ENCODE assay signal across 16 cellular contexts in genomic region chr4:33715996-33716395, GRCh38.
DNase-seq lines count a peak whose midpoint lies in the region; ATAC-seq, FAIRE-seq and TF ChIP-seq lines count a peak whose summit lies in the region.
"Had no signal": no experiment of that assay in that cellular context is flagged by ENCODE, and none has a peak within 500 bp of the region (broad histone marks: within the 10 kb centered on the region; RNA-seq: fewer than 3 reads in every experiment).

No MANE protein-coding gene starts in this region.

- no peak for TF ChIP-seq CTCF in MM.1S (IDR thresholded peaks at IDR 0.05; ENCODE audit: low read length)
- TF ChIP-seq CTCF in astrocyte (IDR thresholded peaks at IDR 0.05; ENCODE audit: insufficient read depth, low read depth, low read length) = no peak

- intact Hi-C loops in naive thymus-derived CD4-positive, alpha-beta T cell (cut with micrococcal nuclease) = no loop called here
- intact Hi-C loops in Right ventricle myocardium superior (cut with DNase I) = no loop called here

- ATAC-seq in naive thymus-derived CD4-positive, alpha-beta T cell = no peak
- ATAC-seq in Right ventricle myocardium superior (ENCODE audit: poor library complexity) = no peak
- ATAC-seq: K562, mucosa of descending colon had no signal

- no peaks in the 10 kb centered on the region for H3K36me3 ChIP-seq in MM.1S (replicated peaks; ENCODE audit: insufficient read depth, low read length)
- H3K36me3 ChIP-seq in astrocyte (ENCODE audit: insufficient read depth, low read length) = no peaks in the 10 kb centered on the region
- H3K36me3 ChIP-seq in naive thymus-derived CD4-positive, alpha-beta T cell (ENCODE audit: control insufficient read depth in 2 of 3, insufficient read depth in 3 of 3, low read length in 3 of 3) = no peaks in the 10 kb centered on the region
- H3K36me3 ChIP-seq: BLaER1 treated with 17β-estradiol and CSF1 and Interleukin-3, amounts not matched to agents 10 nM and 100 nM had no signal

- H3K9me3 Mint-ChIP-seq in astrocyte (ENCODE audit: unreplicated experiment) = peaks cover 1% of the 10 kb centered on the region
- H3K9me3 Mint-ChIP-seq in naive thymus-derived CD4-positive, alpha-beta T cell = peaks cover 0 to 25% (median 6%) of the 10 kb centered on the region in 11 donors
- peaks cover 4% of the 10 kb centered on the region for H3K9me3 Mint-ChIP-seq in activated naive CD8-positive, alpha-beta T cell treated with anti-CD3 and anti-CD28 coated beads for 36 hours

- H2AFZ ChIP-seq in MM.1S (ENCODE audit: low read length) = no peak overlapping the region
- no peak overlapping the region for H2AFZ ChIP-seq in astrocyte (ENCODE audit: low read depth, low read length)

- CTCF ChIA-PET in naive thymus-derived CD4-positive, alpha-beta T cell (lab: Charles Lee) = no interaction called here

- POLR2A ChIA-PET in naive thymus-derived CD4-positive, alpha-beta T cell (lab: Charles Lee) = no interaction called here

- peak overlapping the region; percentile 23 for H3K27ac Mint-ChIP-seq in astrocyte (ENCODE audit: unreplicated experiment)
- H3K27ac Mint-ChIP-seq in naive thymus-derived CD4-positive, alpha-beta T cell = no peak overlapping the region
- no peak overlapping the region for H3K27ac Mint-ChIP-seq in activated naive CD8-positive, alpha-beta T cell treated with anti-CD3 and anti-CD28 coated beads for 36 hours

- H3K4me1 Mint-ChIP-seq in astrocyte (ENCODE audit: low read depth, unreplicated experiment) = peaks cover 7% of the 10 kb centered on the region
- H3K4me1 Mint-ChIP-seq in naive thymus-derived CD4-positive, alpha-beta T cell = no peaks in the 10 kb centered on the region
- H3K4me1 Mint-ChIP-seq in activated naive CD8-positive, alpha-beta T cell treated with anti-CD3 and anti-CD28 coated beads for 36 hours = no peaks in the 10 kb centered on the region

- H3K36me3 Mint-ChIP-seq in astrocyte (ENCODE audit: low read depth, unreplicated experiment) = no peaks in the 10 kb centered on the region
- H3K36me3 Mint-ChIP-seq in naive thymus-derived CD4-positive, alpha-beta T cell = no peaks in the 10 kb centered on the region
- no peaks in the 10 kb centered on the region for H3K36me3 Mint-ChIP-seq in activated naive CD8-positive, alpha-beta T cell treated with anti-CD3 and anti-CD28 coated beads for 36 hours

- H3K27ac ChIP-seq in MM.1S (ENCODE audit: low read length) (no peak overlapping the region), astrocyte (ENCODE audit: low read depth, low read length) (no peak overlapping the region)
- H3K27ac ChIP-seq in naive thymus-derived CD4-positive, alpha-beta T cell (ENCODE audit: low read depth, low read length) = no peak overlapping the region
- H3K27ac ChIP-seq: BLaER1 treated with 17β-estradiol and CSF1 and Interleukin-3, amounts not matched to agents 10 nM and 100 nM; testis had no signal

- H4K20me1 ChIP-seq in MM.1S (ENCODE audit: insufficient read depth, low read length) (no peaks in the 10 kb centered on the region), astrocyte (ENCODE audit: insufficient read depth, low read length) (no peaks in the 10 kb centered on the region)
- H4K20me1 ChIP-seq: BLaER1 treated with 17β-estradiol and CSF1 and Interleukin-3, amounts not matched to agents 10 nM and 100 nM had no signal

- H3K79me2 ChIP-seq in MM.1S (ENCODE audit: low read length) (no peaks in the 10 kb centered on the region), astrocyte (ENCODE audit: insufficient read depth, low read length) (no peaks in the 10 kb centered on the region)

- H3K4me1 ChIP-seq in MM.1S (ENCODE audit: low read length) = no peaks in the 10 kb centered on the region
- no peaks in the 10 kb centered on the region for H3K4me1 ChIP-seq in astrocyte (ENCODE audit: insufficient read depth, low read length)
- no peaks in the 10 kb centered on the region for H3K4me1 ChIP-seq in naive thymus-derived CD4-positive, alpha-beta T cell (ENCODE audit: control insufficient read depth in 2 of 2, insufficient read depth in 2 of 2, low read length in 2 of 2)
- H3K4me1 ChIP-seq: testis had no signal

- H3K4me2 ChIP-seq in MM.1S (ENCODE audit: low read depth, low read length) (no peak overlapping the region), astrocyte (ENCODE audit: low read length) (no peak overlapping the region)
- H3K4me2 ChIP-seq: BLaER1 treated with 17β-estradiol and CSF1 and Interleukin-3, amounts not matched to agents 10 nM and 100 nM had no signal

- H3F3A ChIP-seq in MM.1S (ENCODE audit: insufficient read depth, low read length) = no peaks in the 10 kb centered on the region

- H3K9me2 ChIP-seq in MM.1S (replicated peaks; ENCODE audit: insufficient read depth, low read length) = no peaks in the 10 kb centered on the region

- peak; percentile 79 for DNase-seq in AG20443 (ENCODE audit: low spot score)
- DNase-seq in MM.1S = peak; percentile 32
- DNase-seq in astrocyte (ENCODE audit: low read depth) = peak; percentile 90
- peak; percentile 78 for DNase-seq in iris pigment epithelial cell (ENCODE audit: low read depth)
- DNase-seq in naive thymus-derived CD4-positive, alpha-beta T cell = no peak
- no peak for DNase-seq in Right ventricle myocardium superior
- no peak for DNase-seq in NCI-H2107 treated with DMSO at 0.1 percent for 48 hours (lab: John Stamatoyannopoulos, UW; ENCODE audit: unreplicated experiment)
- DNase-seq in activated naive CD8-positive, alpha-beta T cell treated with anti-CD3 and anti-CD28 coated beads for 36 hours = no peak
- DNase-seq: activated CD4-positive, alpha-beta T cell treated with anti-CD3 and anti-CD28 coated beads, Interleukin-2, amount 50 U/mL, for 48 hours; activated naive CD4-positive, alpha-beta T cell treated with Interleukin-2 at 50 U/mL for 16 hours; mucosa of descending colon; NCI-H526; T-helper 1 cell; testis had no signal

- no peak overlapping the region for H3K4me3 ChIP-seq in MM.1S (ENCODE audit: low read length)
- no peak overlapping the region for H3K4me3 ChIP-seq in astrocyte (ENCODE audit: insufficient read depth, low read depth, low read length)
- no peak overlapping the region for H3K4me3 ChIP-seq in naive thymus-derived CD4-positive, alpha-beta T cell (ENCODE audit: low read length)
- H3K4me3 ChIP-seq: BLaER1 treated with 17β-estradiol and CSF1 and Interleukin-3, amounts not matched to agents 10 nM and 100 nM; K562; mucosa of descending colon; testis had no signal

- H3K27me3 ChIP-seq in MM.1S (replicated peaks; ENCODE audit: insufficient read depth, low read length) = no peaks in the 10 kb centered on the region
- no peaks in the 10 kb centered on the region for H3K27me3 ChIP-seq in astrocyte (ENCODE audit: insufficient read depth, low read length)
- H3K27me3 ChIP-seq in naive thymus-derived CD4-positive, alpha-beta T cell (ENCODE audit: control insufficient read depth in 2 of 2, insufficient read depth in 2 of 2, low read length in 2 of 2) = no peaks in the 10 kb centered on the region
- H3K27me3 ChIP-seq: BLaER1 treated with 17β-estradiol and CSF1 and Interleukin-3, amounts not matched to agents 10 nM and 100 nM; testis had no signal

- no peak overlapping the region for H3K9ac ChIP-seq in MM.1S (ENCODE audit: low read length)
- no peak overlapping the region for H3K9ac ChIP-seq in astrocyte (ENCODE audit: low read length)
- H3K9ac ChIP-seq: BLaER1 treated with 17β-estradiol and CSF1 and Interleukin-3, amounts not matched to agents 10 nM and 100 nM had no signal

- FAIRE-seq in astrocyte (lab: Jason Lieb, UNC) = no peak
- FAIRE-seq: K562 had no signal

- no peak overlapping the region for H3K4me3 Mint-ChIP-seq in astrocyte (ENCODE audit: unreplicated experiment)
- H3K4me3 Mint-ChIP-seq in naive thymus-derived CD4-positive, alpha-beta T cell = no peak overlapping the region
- H3K4me3 Mint-ChIP-seq in activated naive CD8-positive, alpha-beta T cell treated with anti-CD3 and anti-CD28 coated beads for 36 hours = no peak overlapping the region

- H3K27me3 Mint-ChIP-seq in astrocyte (ENCODE audit: low read depth, unreplicated experiment) = no peaks in the 10 kb centered on the region
- no peaks in the 10 kb centered on the region for H3K27me3 Mint-ChIP-seq in naive thymus-derived CD4-positive, alpha-beta T cell
- H3K27me3 Mint-ChIP-seq in activated naive CD8-positive, alpha-beta T cell treated with anti-CD3 and anti-CD28 coated beads for 36 hours = no peaks in the 10 kb centered on the region

- no peaks in the 10 kb centered on the region for H3K9me3 ChIP-seq in MM.1S (replicated peaks; ENCODE audit: insufficient read depth, low read length)
- H3K9me3 ChIP-seq in astrocyte (ENCODE audit: insufficient read depth, low read depth, low read length) = no peaks in the 10 kb centered on the region
- H3K9me3 ChIP-seq in naive thymus-derived CD4-positive, alpha-beta T cell (ENCODE audit: control insufficient read depth in 2 of 3, low read length in 3 of 3) = no peaks in the 10 kb centered on the region
- H3K9me3 ChIP-seq: testis had no signal

Comparison
In these comparisons a context has a peak if more than half of its experiments do, and no peak if none do; other contexts are left out.
1. DNase-seq: peak in AG20443 (single experiment), MM.1S (single experiment), astrocyte (single experiment) and iris pigment epithelial cell (single experiment); none in naive thymus-derived CD4-positive, alpha-beta T cell (0 of 9), Right ventricle myocardium superior (single experiment), NCI-H2107 treated with DMSO at 0.1 percent for 48 hours (single experiment) and activated naive CD8-positive, alpha-beta T cell treated with anti-CD3 and anti-CD28 coated beads for 36 hours (single experiment).